8 cellular contexts compared by ENCODE assay signal in genomic region chr4:2462992-2463762, GRCh38. TPM values are rescaled to one million over a fixed set of nuclear protein-coding genes. Genes with fewer than 3 reads are reported as not detected.
DNase-seq lines count a peak whose midpoint lies in the region; ATAC-seq lines count a peak whose summit lies in the region.

No MANE protein-coding gene starts in this region.

- peaks cover 18% of the 10 kb centered on the region for H3K4me1 Mint-ChIP-seq in activated CD4-positive, alpha-beta T cell treated with anti-CD3 and anti-CD28 coated beads for 36 hours
- H3K4me1 Mint-ChIP-seq in activated naive CD8-positive, alpha-beta T cell (ENCODE audit: low read depth) = peaks cover 14% of the 10 kb centered on the region

- H3K36me3 Mint-ChIP-seq in activated CD4-positive, alpha-beta T cell treated with anti-CD3 and anti-CD28 coated beads for 36 hours (ENCODE audit: low read depth) = peaks cover 7% of the 10 kb centered on the region
- H3K36me3 Mint-ChIP-seq in activated naive CD8-positive, alpha-beta T cell = no peaks in the 10 kb centered on the region

- intact Hi-C loops in activated CD4-positive, alpha-beta T cell treated with anti-CD3 and anti-CD28 coated beads for 36 hours (cut with DNase I, micrococcal nuclease) = loop anchor here (1.0 kb wide), 3 partner anchors 22 to 243 kb away; partner anchors contain the start of gene MXD4 (in 1 of the 2)

- H3K4me3 Mint-ChIP-seq in activated CD4-positive, alpha-beta T cell treated with anti-CD3 and anti-CD28 coated beads for 36 hours = peak overlapping the region; percentile 64
- H3K4me3 Mint-ChIP-seq in activated naive CD8-positive, alpha-beta T cell = peak overlapping the region; percentile 72

- peaks cover 3% of the 10 kb centered on the region for H3K27me3 Mint-ChIP-seq in activated CD4-positive, alpha-beta T cell treated with anti-CD3 and anti-CD28 coated beads for 36 hours
- H3K27me3 Mint-ChIP-seq in activated naive CD8-positive, alpha-beta T cell = no peaks in the 10 kb centered on the region

- H3K27me3 ChIP-seq in stomach smooth muscle (ENCODE audit: control insufficient read depth in 1 of 2, insufficient read depth in 2 of 2, low read length in 2 of 2) = peaks cover 0 to 3% of the 10 kb centered on the region in 2 donors

- H3K9ac ChIP-seq in stomach smooth muscle (ENCODE audit: low read length in 2 of 2) = peak overlapping the region; percentile 36 to 53

- DNase-seq in activated CD4-positive, alpha-beta T cell treated with anti-CD3 and anti-CD28 coated beads for 36 hours = no peak
- DNase-seq in activated CD4-positive, alpha-beta T cell treated with anti-CD3 and anti-CD28 coated beads for 1 hour = no peak
- DNase-seq in iPS-NIHi11 (ENCODE audit: low spot score) = peak; percentile 2
- DNase-seq in NCI-H345 (lab: John Stamatoyannopoulos, UW) = no peak
- no peak for DNase-seq in stimulated activated CD4-positive, alpha-beta T cell treated with anti-CD3 and anti-CD28 coated beads, Interleukin-15, amount 100 ng/mL, for 24 hours
- no peak for DNase-seq in substantia nigra (lab: John Stamatoyannopoulos, UW)

- H3K4me1 ChIP-seq in stomach smooth muscle (ENCODE audit: control insufficient read depth, insufficient read depth, low read length) = peaks cover 28% of the 10 kb centered on the region

- no peak for ATAC-seq in activated CD4-positive, alpha-beta T cell treated with anti-CD3 and anti-CD28 coated beads for 36 hours

- no peaks in the 10 kb centered on the region for H3K9me3 Mint-ChIP-seq in activated CD4-positive, alpha-beta T cell treated with anti-CD3 and anti-CD28 coated beads for 36 hours (ENCODE audit: low read depth)
- no peaks in the 10 kb centered on the region for H3K9me3 Mint-ChIP-seq in activated naive CD8-positive, alpha-beta T cell (ENCODE audit: low read depth)

- H3K9me3 ChIP-seq in stomach smooth muscle (ENCODE audit: control insufficient read depth in 2 of 2, low read length in 2 of 2) = no peaks in the 10 kb centered on the region

- peak overlapping the region; percentile 25 to 69 for H3K4me3 ChIP-seq in stomach smooth muscle (ENCODE audit: low read length in 2 of 2)

- H3K27ac Mint-ChIP-seq in activated CD4-positive, alpha-beta T cell treated with anti-CD3 and anti-CD28 coated beads for 36 hours = no peak overlapping the region
- H3K27ac Mint-ChIP-seq in activated naive CD8-positive, alpha-beta T cell = peak overlapping the region; percentile 61

- peaks cover 0 to 2% of the 10 kb centered on the region in 2 donors for H3K36me3 ChIP-seq in stomach smooth muscle (ENCODE audit: control insufficient read depth in 2 of 2, insufficient read depth in 2 of 2, low read length in 2 of 2)

- POLR2A ChIA-PET in activated CD4-positive, alpha-beta T cell treated with anti-CD3 and anti-CD28 coated beads for 36 hours (lab: Charles Lee) = no interaction called here

- CTCF ChIA-PET in activated CD4-positive, alpha-beta T cell treated with anti-CD3 and anti-CD28 coated beads for 36 hours (lab: Charles Lee) = interaction anchor here (0.5 to 3.6 kb wide), 3 partner anchors 235 to 516 kb away, joined by 3 to 17 read pairs (median 3); no protein-coding TSS in a partner anchor

- H3K27ac ChIP-seq in stomach smooth muscle (ENCODE audit: low read length) (peak overlapping the region; percentile 6), substantia nigra (ENCODE audit: low read depth, low read length, poor library complexity, severe bottlenecking) (no peak overlapping the region)

RNA-seq across cellular contexts. Expression of gene RNF4, which starts 5.7 kb away (rescaled TPM):
- 10 to 100 TPM; 87.5 to 94.1 TPM for total RNA-seq in activated CD4-positive, alpha-beta T cell treated with anti-CD3 and anti-CD28 coated beads for 36 hours

RNA-seq across cellular contexts. Expression of gene CFAP99, which starts 44.4 kb away (rescaled TPM):
- under 1 TPM in 1 of 2 experiments, not detected in 1; 0.05 TPM for total RNA-seq in activated CD4-positive, alpha-beta T cell treated with anti-CD3 and anti-CD28 coated beads for 36 hours

RNA-seq across cellular contexts. Expression of gene ZFYVE28, which starts 44.7 kb away (rescaled TPM):
- total RNA-seq in activated CD4-positive, alpha-beta T cell treated with anti-CD3 and anti-CD28 coated beads for 36 hours = 1 to 10 TPM; 8.7 to 9.3 TPM
